1 cellular context compared by ENCODE assay signal in the genomic region with DNA sequence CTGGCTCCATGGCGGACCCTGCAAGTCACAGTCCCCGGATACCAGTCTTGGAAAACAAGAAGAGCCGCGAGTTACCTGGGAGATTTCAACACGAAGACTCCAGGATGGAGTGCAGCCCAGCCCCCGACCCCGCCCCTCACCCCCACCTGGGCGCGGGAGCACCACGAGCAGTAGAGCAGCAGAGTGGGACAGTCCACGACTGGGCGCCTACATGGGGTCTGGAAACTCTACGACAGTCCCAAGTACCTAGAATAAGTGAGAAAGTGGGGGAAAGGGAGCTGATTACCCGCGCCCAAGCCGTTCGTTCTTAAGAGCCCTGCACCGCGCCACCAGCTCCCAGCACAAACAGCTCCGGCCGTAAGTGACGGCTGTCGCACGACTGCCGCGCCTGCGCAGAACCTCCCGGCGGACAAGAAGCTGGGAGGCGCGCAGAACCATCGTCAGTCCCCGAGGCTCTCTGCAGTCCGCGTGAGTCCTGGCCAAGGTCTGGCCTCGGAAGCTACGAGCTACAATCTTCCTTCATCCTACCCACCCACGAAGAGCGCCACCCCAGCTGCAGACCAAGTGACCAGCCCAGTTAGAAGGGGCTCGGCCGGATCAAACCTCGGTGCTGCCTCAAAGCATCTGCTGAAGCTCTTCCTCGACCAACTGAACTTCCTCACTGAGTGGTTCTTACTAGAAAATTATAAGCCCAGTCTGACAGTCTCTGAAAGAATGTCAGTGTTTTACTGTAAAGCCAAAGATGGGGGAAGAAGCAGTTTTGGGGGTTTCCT.
TF ChIP-seq lines count a peak whose summit lies in the region.

A gene (minus strand): TSS at position 359 of the 773 bp plus-strand sequence. CDS start 349 bp downstream, at position 10.

TF ChIP-seq in GM12878, 131 proteins besides CTCF, POLR2A, EP300 and RAD21 (continued from another document and continues in another):
- TF ChIP-seq, protein P1, sequence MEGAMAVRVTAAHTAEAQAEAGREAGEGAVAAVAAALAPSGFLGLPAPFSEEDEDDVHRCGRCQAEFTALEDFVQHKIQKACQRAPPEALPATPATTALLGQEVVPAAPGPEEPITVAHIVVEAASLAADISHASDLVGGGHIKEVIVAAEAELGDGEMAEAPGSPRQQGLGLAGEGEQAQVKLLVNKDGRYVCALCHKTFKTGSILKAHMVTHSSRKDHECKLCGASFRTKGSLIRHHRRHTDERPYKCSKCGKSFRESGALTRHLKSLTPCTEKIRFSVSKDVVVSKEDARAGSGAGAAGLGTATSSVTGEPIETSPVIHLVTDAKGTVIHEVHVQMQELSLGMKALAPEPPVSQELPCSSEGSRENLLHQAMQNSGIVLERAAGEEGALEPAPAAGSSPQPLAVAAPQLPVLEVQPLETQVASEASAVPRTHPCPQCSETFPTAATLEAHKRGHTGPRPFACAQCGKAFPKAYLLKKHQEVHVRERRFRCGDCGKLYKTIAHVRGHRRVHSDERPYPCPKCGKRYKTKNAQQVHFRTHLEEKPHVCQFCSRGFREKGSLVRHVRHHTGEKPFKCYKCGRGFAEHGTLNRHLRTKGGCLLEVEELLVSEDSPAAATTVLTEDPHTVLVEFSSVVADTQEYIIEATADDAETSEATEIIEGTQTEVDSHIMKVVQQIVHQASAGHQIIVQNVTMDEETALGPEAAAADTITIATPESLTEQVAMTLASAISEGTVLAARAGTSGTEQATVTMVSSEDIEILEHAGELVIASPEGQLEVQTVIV (IDR thresholded peaks at IDR 0.05; ENCODE audit: borderline replicate concordance, partially characterized antibody), result peak; percentile 98
- TF ChIP-seq HDGF (IDR thresholded peaks at IDR 0.05) (peak; percentile 90), NBN (IDR thresholded peaks at IDR 0.05) (peak; percentile 88), ZNF384 (IDR thresholded peaks at IDR 0.05; ENCODE audit: borderline replicate concordance, low read depth, low read length) (no peak), HDAC6 (IDR thresholded peaks at IDR 0.05; ENCODE audit: unreplicated experiment) (no peak), MEF2A (IDR thresholded peaks at IDR 0.05; ENCODE audit: insufficient read depth, low read depth, low read length) (no peak), BACH1 (IDR thresholded peaks at IDR 0.05; ENCODE audit: borderline replicate concordance) (no peak; the same call in 1 of the 2 replicates), TAF1 (IDR thresholded peaks at IDR 0.05; ENCODE audit: borderline replicate concordance, low read depth, low read length) (peak; percentile 91), SREBF2 (IDR thresholded peaks at IDR 0.05; ENCODE audit: low read length) (no peak), NFYA (IDR thresholded peaks at IDR 0.05; ENCODE audit: borderline replicate concordance, low read depth, low read length) (no peak), IKZF1 (conservative IDR thresholded peaks at IDR 0.05) (peak; percentile 63), ZNF24 (IDR thresholded peaks at IDR 0.05) (no peak), EZH2 (IDR thresholded peaks at IDR 0.05; ENCODE audit: borderline replicate concordance, control insufficient read depth, low read depth, low read length) (no peak), POLR2AphosphoS5 (IDR thresholded peaks at IDR 0.05; ENCODE audit: low read length) (peak; percentile 99), PAX5 (IDR thresholded peaks at IDR 0.05; ENCODE audit: borderline replicate concordance, low read depth, low read length) (peak; percentile 55; the same call in 1 of the 2 replicates), POU2F2 (IDR thresholded peaks at IDR 0.05; ENCODE audit: borderline replicate concordance, low read depth, low read length) (peak; percentile 86), CHD2 (IDR thresholded peaks at IDR 0.05; ENCODE audit: borderline replicate concordance, low read depth, low read length) (no peak; the same call in 1 of the 2 replicates), RB1 (IDR thresholded peaks at IDR 0.05; ENCODE audit: borderline replicate concordance) (peak; percentile 87; the same call in 1 of the 2 replicates), ZNF622 (IDR thresholded peaks at IDR 0.05) (no peak), SMAD5 (IDR thresholded peaks at IDR 0.05; ENCODE audit: low read depth) (peak; percentile 97), ZNF207 (IDR thresholded peaks at IDR 0.05; ENCODE audit: borderline replicate concordance) (peak; percentile 77; the same call in 1 of the 2 replicates), ATF7 (IDR thresholded peaks at IDR 0.05; ENCODE audit: low read depth) (peak; percentile 18; the same call in 1 of the 2 replicates), TARDBP (IDR thresholded peaks at IDR 0.05; ENCODE audit: borderline replicate concordance) (0 out of 2 replicates have a peak, but pooled peaks have one; percentile 10)
- TF ChIP-seq, protein P2, sequence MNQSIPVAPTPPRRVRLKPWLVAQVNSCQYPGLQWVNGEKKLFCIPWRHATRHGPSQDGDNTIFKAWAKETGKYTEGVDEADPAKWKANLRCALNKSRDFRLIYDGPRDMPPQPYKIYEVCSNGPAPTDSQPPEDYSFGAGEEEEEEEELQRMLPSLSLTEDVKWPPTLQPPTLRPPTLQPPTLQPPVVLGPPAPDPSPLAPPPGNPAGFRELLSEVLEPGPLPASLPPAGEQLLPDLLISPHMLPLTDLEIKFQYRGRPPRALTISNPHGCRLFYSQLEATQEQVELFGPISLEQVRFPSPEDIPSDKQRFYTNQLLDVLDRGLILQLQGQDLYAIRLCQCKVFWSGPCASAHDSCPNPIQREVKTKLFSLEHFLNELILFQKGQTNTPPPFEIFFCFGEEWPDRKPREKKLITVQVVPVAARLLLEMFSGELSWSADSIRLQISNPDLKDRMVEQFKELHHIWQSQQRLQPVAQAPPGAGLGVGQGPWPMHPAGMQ (IDR thresholded peaks at IDR 0.05; ENCODE audit: borderline replicate concordance), result no peak
- TF ChIP-seq, protein P3, sequence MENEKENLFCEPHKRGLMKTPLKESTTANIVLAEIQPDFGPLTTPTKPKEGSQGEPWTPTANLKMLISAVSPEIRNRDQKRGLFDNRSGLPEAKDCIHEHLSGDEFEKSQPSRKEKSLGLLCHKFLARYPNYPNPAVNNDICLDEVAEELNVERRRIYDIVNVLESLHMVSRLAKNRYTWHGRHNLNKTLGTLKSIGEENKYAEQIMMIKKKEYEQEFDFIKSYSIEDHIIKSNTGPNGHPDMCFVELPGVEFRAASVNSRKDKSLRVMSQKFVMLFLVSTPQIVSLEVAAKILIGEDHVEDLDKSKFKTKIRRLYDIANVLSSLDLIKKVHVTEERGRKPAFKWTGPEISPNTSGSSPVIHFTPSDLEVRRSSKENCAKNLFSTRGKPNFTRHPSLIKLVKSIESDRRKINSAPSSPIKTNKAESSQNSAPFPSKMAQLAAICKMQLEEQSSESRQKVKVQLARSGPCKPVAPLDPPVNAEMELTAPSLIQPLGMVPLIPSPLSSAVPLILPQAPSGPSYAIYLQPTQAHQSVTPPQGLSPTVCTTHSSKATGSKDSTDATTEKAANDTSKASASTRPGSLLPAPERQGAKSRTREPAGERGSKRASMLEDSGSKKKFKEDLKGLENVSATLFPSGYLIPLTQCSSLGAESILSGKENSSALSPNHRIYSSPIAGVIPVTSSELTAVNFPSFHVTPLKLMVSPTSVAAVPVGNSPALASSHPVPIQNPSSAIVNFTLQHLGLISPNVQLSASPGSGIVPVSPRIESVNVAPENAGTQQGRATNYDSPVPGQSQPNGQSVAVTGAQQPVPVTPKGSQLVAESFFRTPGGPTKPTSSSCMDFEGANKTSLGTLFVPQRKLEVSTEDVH (IDR thresholded peaks at IDR 0.05; ENCODE audit: low read depth, partially characterized antibody), result no peak
- TF ChIP-seq, protein P4, sequence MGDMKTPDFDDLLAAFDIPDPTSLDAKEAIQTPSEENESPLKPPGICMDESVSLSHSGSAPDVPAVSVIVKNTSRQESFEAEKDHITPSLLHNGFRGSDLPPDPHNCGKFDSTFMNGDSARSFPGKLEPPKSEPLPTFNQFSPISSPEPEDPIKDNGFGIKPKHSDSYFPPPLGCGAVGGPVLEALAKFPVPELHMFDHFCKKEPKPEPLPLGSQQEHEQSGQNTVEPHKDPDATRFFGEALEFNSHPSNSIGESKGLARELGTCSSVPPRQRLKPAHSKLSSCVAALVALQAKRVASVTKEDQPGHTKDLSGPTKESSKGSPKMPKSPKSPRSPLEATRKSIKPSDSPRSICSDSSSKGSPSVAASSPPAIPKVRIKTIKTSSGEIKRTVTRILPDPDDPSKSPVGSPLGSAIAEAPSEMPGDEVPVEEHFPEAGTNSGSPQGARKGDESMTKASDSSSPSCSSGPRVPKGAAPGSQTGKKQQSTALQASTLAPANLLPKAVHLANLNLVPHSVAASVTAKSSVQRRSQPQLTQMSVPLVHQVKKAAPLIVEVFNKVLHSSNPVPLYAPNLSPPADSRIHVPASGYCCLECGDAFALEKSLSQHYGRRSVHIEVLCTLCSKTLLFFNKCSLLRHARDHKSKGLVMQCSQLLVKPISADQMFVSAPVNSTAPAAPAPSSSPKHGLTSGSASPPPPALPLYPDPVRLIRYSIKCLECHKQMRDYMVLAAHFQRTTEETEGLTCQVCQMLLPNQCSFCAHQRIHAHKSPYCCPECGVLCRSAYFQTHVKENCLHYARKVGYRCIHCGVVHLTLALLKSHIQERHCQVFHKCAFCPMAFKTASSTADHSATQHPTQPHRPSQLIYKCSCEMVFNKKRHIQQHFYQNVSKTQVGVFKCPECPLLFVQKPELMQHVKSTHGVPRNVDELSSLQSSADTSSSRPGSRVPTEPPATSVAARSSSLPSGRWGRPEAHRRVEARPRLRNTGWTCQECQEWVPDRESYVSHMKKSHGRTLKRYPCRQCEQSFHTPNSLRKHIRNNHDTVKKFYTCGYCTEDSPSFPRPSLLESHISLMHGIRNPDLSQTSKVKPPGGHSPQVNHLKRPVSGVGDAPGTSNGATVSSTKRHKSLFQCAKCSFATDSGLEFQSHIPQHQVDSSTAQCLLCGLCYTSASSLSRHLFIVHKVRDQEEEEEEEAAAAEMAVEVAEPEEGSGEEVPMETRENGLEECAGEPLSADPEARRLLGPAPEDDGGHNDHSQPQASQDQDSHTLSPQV (IDR thresholded peaks at IDR 0.05), result no peak
- TF ChIP-seq, protein P5, sequence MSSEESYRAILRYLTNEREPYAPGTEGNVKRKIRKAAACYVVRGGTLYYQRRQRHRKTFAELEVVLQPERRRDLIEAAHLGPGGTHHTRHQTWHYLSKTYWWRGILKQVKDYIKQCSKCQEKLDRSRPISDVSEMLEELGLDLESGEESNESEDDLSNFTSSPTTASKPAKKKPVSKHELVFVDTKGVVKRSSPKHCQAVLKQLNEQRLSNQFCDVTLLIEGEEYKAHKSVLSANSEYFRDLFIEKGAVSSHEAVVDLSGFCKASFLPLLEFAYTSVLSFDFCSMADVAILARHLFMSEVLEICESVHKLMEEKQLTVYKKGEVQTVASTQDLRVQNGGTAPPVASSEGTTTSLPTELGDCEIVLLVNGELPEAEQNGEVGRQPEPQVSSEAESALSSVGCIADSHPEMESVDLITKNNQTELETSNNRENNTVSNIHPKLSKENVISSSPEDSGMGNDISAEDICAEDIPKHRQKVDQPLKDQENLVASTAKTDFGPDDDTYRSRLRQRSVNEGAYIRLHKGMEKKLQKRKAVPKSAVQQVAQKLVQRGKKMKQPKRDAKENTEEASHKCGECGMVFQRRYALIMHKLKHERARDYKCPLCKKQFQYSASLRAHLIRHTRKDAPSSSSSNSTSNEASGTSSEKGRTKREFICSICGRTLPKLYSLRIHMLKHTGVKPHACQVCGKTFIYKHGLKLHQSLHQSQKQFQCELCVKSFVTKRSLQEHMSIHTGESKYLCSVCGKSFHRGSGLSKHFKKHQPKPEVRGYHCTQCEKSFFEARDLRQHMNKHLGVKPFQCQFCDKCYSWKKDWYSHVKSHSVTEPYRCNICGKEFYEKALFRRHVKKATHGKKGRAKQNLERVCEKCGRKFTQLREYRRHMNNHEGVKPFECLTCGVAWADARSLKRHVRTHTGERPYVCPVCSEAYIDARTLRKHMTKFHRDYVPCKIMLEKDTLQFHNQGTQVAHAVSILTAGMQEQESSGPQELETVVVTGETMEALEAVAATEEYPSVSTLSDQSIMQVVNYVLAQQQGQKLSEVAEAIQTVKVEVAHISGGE (CRISPR knock-in tag; IDR thresholded peaks at IDR 0.05), result no peak
- TF ChIP-seq, protein P6, sequence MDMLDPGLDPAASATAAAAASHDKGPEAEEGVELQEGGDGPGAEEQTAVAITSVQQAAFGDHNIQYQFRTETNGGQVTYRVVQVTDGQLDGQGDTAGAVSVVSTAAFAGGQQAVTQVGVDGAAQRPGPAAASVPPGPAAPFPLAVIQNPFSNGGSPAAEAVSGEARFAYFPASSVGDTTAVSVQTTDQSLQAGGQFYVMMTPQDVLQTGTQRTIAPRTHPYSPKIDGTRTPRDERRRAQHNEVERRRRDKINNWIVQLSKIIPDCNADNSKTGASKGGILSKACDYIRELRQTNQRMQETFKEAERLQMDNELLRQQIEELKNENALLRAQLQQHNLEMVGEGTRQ (IDR thresholded peaks at IDR 0.05; ENCODE audit: borderline replicate concordance, low read depth, low read length), result no peak
- TF ChIP-seq, protein P7, sequence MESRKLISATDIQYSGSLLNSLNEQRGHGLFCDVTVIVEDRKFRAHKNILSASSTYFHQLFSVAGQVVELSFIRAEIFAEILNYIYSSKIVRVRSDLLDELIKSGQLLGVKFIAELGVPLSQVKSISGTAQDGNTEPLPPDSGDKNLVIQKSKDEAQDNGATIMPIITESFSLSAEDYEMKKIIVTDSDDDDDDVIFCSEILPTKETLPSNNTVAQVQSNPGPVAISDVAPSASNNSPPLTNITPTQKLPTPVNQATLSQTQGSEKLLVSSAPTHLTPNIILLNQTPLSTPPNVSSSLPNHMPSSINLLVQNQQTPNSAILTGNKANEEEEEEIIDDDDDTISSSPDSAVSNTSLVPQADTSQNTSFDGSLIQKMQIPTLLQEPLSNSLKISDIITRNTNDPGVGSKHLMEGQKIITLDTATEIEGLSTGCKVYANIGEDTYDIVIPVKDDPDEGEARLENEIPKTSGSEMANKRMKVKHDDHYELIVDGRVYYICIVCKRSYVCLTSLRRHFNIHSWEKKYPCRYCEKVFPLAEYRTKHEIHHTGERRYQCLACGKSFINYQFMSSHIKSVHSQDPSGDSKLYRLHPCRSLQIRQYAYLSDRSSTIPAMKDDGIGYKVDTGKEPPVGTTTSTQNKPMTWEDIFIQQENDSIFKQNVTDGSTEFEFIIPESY (IDR thresholded peaks at IDR 0.05), result no peak
- TF ChIP-seq, protein P8, sequence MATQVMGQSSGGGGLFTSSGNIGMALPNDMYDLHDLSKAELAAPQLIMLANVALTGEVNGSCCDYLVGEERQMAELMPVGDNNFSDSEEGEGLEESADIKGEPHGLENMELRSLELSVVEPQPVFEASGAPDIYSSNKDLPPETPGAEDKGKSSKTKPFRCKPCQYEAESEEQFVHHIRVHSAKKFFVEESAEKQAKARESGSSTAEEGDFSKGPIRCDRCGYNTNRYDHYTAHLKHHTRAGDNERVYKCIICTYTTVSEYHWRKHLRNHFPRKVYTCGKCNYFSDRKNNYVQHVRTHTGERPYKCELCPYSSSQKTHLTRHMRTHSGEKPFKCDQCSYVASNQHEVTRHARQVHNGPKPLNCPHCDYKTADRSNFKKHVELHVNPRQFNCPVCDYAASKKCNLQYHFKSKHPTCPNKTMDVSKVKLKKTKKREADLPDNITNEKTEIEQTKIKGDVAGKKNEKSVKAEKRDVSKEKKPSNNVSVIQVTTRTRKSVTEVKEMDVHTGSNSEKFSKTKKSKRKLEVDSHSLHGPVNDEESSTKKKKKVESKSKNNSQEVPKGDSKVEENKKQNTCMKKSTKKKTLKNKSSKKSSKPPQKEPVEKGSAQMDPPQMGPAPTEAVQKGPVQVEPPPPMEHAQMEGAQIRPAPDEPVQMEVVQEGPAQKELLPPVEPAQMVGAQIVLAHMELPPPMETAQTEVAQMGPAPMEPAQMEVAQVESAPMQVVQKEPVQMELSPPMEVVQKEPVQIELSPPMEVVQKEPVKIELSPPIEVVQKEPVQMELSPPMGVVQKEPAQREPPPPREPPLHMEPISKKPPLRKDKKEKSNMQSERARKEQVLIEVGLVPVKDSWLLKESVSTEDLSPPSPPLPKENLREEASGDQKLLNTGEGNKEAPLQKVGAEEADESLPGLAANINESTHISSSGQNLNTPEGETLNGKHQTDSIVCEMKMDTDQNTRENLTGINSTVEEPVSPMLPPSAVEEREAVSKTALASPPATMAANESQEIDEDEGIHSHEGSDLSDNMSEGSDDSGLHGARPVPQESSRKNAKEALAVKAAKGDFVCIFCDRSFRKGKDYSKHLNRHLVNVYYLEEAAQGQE (IDR thresholded peaks at IDR 0.05; ENCODE audit: low read depth, low read length), result no peak
